9 cellular contexts compared by ENCODE assay signal in genomic region chr1:185314416-185314815, GRCh38. TPM values are rescaled to one million over a fixed set of nuclear protein-coding genes. Genes with fewer than 3 reads are reported as not detected.
DNase-seq lines count a peak whose midpoint lies in the region; ATAC-seq and TF ChIP-seq lines count a peak whose summit lies in the region.
"Had no signal": no experiment of that assay in that cellular context is flagged by ENCODE, and none has a peak within 500 bp of the region (broad histone marks: within the 10 kb centered on the region; RNA-seq: fewer than 3 reads in every experiment).

No MANE protein-coding gene starts in this region.

- H3K27me3 ChIP-seq in SU-DHL-6 (ENCODE audit: low read length) (no peaks in the 10 kb centered on the region), skeletal muscle satellite cell (ENCODE audit: control insufficient read depth, insufficient read depth, low read length) (no peaks in the 10 kb centered on the region)

- peaks cover 75% of the 10 kb centered on the region for H3K79me2 ChIP-seq in SU-DHL-6 (ENCODE audit: insufficient read depth, low read length)

- H3K4me2 ChIP-seq in SU-DHL-6 (ENCODE audit: low read depth, low read length, poor library complexity, severe bottlenecking) (peak overlapping the region; percentile 92), skeletal muscle satellite cell (ENCODE audit: low read length) (peak overlapping the region; percentile 95)

- peak overlapping the region; percentile 78 for H3K27ac Mint-ChIP-seq in T-helper 1 cell treated with Interleukin-12 subunit alpha and Interleukin-12 subunit beta and Interleukin-4 antibody, amounts not matched to agents 30 μg/mL and 1 μg/mL, for 36 hours

- peaks cover 45% of the 10 kb centered on the region for H3K4me1 Mint-ChIP-seq in T-helper 1 cell treated with Interleukin-12 subunit alpha and Interleukin-12 subunit beta and Interleukin-4 antibody, amounts not matched to agents 30 μg/mL and 1 μg/mL, for 36 hours (ENCODE audit: low read depth)

- peaks cover 9% of the 10 kb centered on the region for H3F3A ChIP-seq in SU-DHL-6 (ENCODE audit: insufficient read depth)

- H3K9ac ChIP-seq in SU-DHL-6 (ENCODE audit: low read length) (peak overlapping the region; percentile 100), skeletal muscle satellite cell (ENCODE audit: low read depth, low read length) (peak overlapping the region; percentile 94)

- H3K27me3 Mint-ChIP-seq in T-helper 1 cell treated with Interleukin-12 subunit alpha and Interleukin-12 subunit beta and Interleukin-4 antibody, amounts not matched to agents 30 μg/mL and 1 μg/mL, for 36 hours (ENCODE audit: low read depth) = no peaks in the 10 kb centered on the region

- peaks cover 17% of the 10 kb centered on the region for H3K36me3 ChIP-seq in SU-DHL-6 (ENCODE audit: low read length)
- peaks cover 12% of the 10 kb centered on the region for H3K36me3 ChIP-seq in skeletal muscle satellite cell (ENCODE audit: insufficient read depth, low read length)

- peaks cover 35% of the 10 kb centered on the region for H3K36me3 Mint-ChIP-seq in T-helper 1 cell treated with Interleukin-12 subunit alpha and Interleukin-12 subunit beta and Interleukin-4 antibody, amounts not matched to agents 30 μg/mL and 1 μg/mL, for 36 hours (ENCODE audit: low read depth)

- no peak for ATAC-seq in HG02588 (IDR thresholded peaks at IDR 0.05; ENCODE audit: unreplicated experiment)

- H3K9me3 Mint-ChIP-seq in T-helper 1 cell treated with Interleukin-12 subunit alpha and Interleukin-12 subunit beta and Interleukin-4 antibody, amounts not matched to agents 30 μg/mL and 1 μg/mL, for 36 hours = no peaks in the 10 kb centered on the region

- no peaks in the 10 kb centered on the region for H3K9me3 ChIP-seq in SU-DHL-6 (ENCODE audit: insufficient read depth, low read length)
- H3K9me3 ChIP-seq in skeletal muscle satellite cell (replicated peaks; ENCODE audit: low read length) = no peaks in the 10 kb centered on the region

- H3K4me3 Mint-ChIP-seq in T-helper 1 cell treated with Interleukin-12 subunit alpha and Interleukin-12 subunit beta and Interleukin-4 antibody, amounts not matched to agents 30 μg/mL and 1 μg/mL, for 36 hours = peak overlapping the region; percentile 99

- H2AFZ ChIP-seq in SU-DHL-6 (ENCODE audit: low read depth, low read length, severe bottlenecking) = no peak overlapping the region

- peaks cover 52% of the 10 kb centered on the region for H4K20me1 ChIP-seq in SU-DHL-6 (ENCODE audit: low read depth, low read length)

- H3K4me3 ChIP-seq in SU-DHL-6 (ENCODE audit: insufficient read depth, low read length, poor library complexity, severe bottlenecking) (peak overlapping the region; percentile 95), fibroblast of the aortic adventitia (ENCODE audit: low read depth, low read length) (peak overlapping the region; percentile 31), skeletal muscle satellite cell (ENCODE audit: low read length) (peak overlapping the region; percentile 81)

- DNase-seq in T-helper 1 cell (no peak), fibroblast of the aortic adventitia (ENCODE audit: low read depth) (peak; percentile 12), cerebellum (ENCODE audit: low spot score) (no peak), iPS-NIHi11 (ENCODE audit: low spot score) (no peak)

- H3K9me2 ChIP-seq in SU-DHL-6 (replicated peaks; ENCODE audit: insufficient read depth, low read length) = no peaks in the 10 kb centered on the region

- H3K27ac ChIP-seq in SU-DHL-6 (ENCODE audit: low read depth, low read length) = no peak overlapping the region
- H3K27ac ChIP-seq: C4-2B had no signal

- no peak for TF ChIP-seq CTCF in SU-DHL-6 (IDR thresholded peaks at IDR 0.05; ENCODE audit: insufficient read depth, low read length, poor library complexity, severe bottlenecking)
- TF ChIP-seq CTCF in fibroblast of the aortic adventitia (IDR thresholded peaks at IDR 0.05; ENCODE audit: insufficient read depth, low read length) = no peak

- H3K4me1 ChIP-seq in skeletal muscle satellite cell (ENCODE audit: control insufficient read depth, insufficient read depth, low read length) = peaks cover 34% of the 10 kb centered on the region

RNA-seq across cellular contexts. Expression of gene IVNS1ABP, which starts 2.6 kb away (rescaled TPM):
- total RNA-seq in fibroblast of the aortic adventitia (ENCODE audit: low replicate concordance) = 41.0 and 49.3 TPM in 2 replicates
- total RNA-seq in skeletal muscle satellite cell (2012; rRNA removed) = 38.4 and 42.3 TPM in 2 replicates
- 191 TPM for total RNA-seq in cerebellum

Comparison
In these comparisons a context has a peak if more than half of its experiments do, and no peak if none do; other contexts are left out.
1. H3K4me3 ChIP-seq: peak in every context shown above with its lines; median percentile 95 in SU-DHL-6; 81 in skeletal muscle satellite cell; 31 in fibroblast of the aortic adventitia.